ENCODE assay signal across 21 cellular contexts in genomic region chr14:61455351-61455750, GRCh38.
DNase-seq lines count a peak whose midpoint lies in the region; ATAC-seq and TF ChIP-seq lines count a peak whose summit lies in the region.
"Had no signal": no experiment of that assay in that cellular context is flagged by ENCODE, and none has a peak within 500 bp of the region (broad histone marks: within the 10 kb centered on the region; RNA-seq: fewer than 3 reads in every experiment).

No MANE protein-coding gene starts in this region.

- peaks cover 6% of the 10 kb centered on the region for H3K4me1 ChIP-seq in psoas muscle
- H3K4me1 ChIP-seq: parathyroid adenoma, right lobe of liver, uterus had no signal

- H3K36me3 ChIP-seq in KOPT-K1 (ENCODE audit: insufficient read depth, low read length) (peaks cover 84% of the 10 kb centered on the region), psoas muscle (ENCODE audit: insufficient read depth in 1 of 2, low read depth in 1 of 2) (peaks cover 0 to 21% of the 10 kb centered on the region in 2 donors)
- H3K36me3 ChIP-seq: uterus had no signal

- ATAC-seq in activated naive CD8-positive, alpha-beta T cell treated with anti-CD3 and anti-CD28 coated beads, Interleukin-2, amount 10 ng/mL, durations not matched to agents 7 days and 5 days (ENCODE audit: low read depth): no peak
- ATAC-seq in psoas muscle: no peak
- no peak for ATAC-seq in HG03457 (IDR thresholded peaks at IDR 0.05; ENCODE audit: unreplicated experiment)
- ATAC-seq in GM18498 (IDR thresholded peaks at IDR 0.05; ENCODE audit: unreplicated experiment): no peak
- ATAC-seq: PC-3 had no signal

- 79 to 85% (median 82%) methylated on average over 6 of the region's 6 CpGs for WGBS in psoas muscle, 3 donors

- no peak for TF ChIP-seq CTCF in psoas muscle (IDR thresholded peaks at IDR 0.05)

- H3K4me3 ChIP-seq in psoas muscle: no peak overlapping the region
- H3K4me3 ChIP-seq: BLaER1 treated with 17β-estradiol and CSF1 and Interleukin-3, amounts not matched to agents 10 nM and 100 nM; cardiac muscle cell; dorsolateral prefrontal cortex; right lobe of liver; uterus had no signal

- no peaks in the 10 kb centered on the region for H3K27me3 Mint-ChIP-seq in activated T-cell treated with anti-CD3 and anti-CD28 coated beads, Interleukin-2, amount 50 U/mL, for 24 hours
- H3K27me3 Mint-ChIP-seq in activated naive CD8-positive, alpha-beta T cell treated with anti-CD3 and anti-CD28 coated beads, Interleukin-2, amount 10 ng/mL, durations not matched to agents 7 days and 5 days: no peaks in the 10 kb centered on the region

- peaks cover 94% of the 10 kb centered on the region for H3K36me3 Mint-ChIP-seq in activated T-cell treated with anti-CD3 and anti-CD28 coated beads, Interleukin-2, amount 50 U/mL, for 24 hours (ENCODE audit: low read depth)
- peaks cover 78% of the 10 kb centered on the region for H3K36me3 Mint-ChIP-seq in activated naive CD8-positive, alpha-beta T cell treated with anti-CD3 and anti-CD28 coated beads, Interleukin-2, amount 10 ng/mL, durations not matched to agents 7 days and 5 days

- H3K4me1 Mint-ChIP-seq in activated T-cell treated with anti-CD3 and anti-CD28 coated beads, Interleukin-2, amount 50 U/mL, for 24 hours (ENCODE audit: low read depth): peaks cover 85% of the 10 kb centered on the region
- peaks cover 82% of the 10 kb centered on the region for H3K4me1 Mint-ChIP-seq in activated naive CD8-positive, alpha-beta T cell treated with anti-CD3 and anti-CD28 coated beads, Interleukin-2, amount 10 ng/mL, durations not matched to agents 7 days and 5 days

- no peak for DNase-seq in activated T-cell treated with anti-CD3 and anti-CD28 coated beads, Interleukin-2, amount 50 U/mL, for 24 hours
- DNase-seq in activated T-cell treated with anti-CD3 and anti-CD28 coated beads, Interleukin-2, amount 50 U/mL, for 1 hour: no peak
- no peak for DNase-seq in activated naive CD8-positive, alpha-beta T cell treated with anti-CD3 and anti-CD28 coated beads, Interleukin-2, amount 10 ng/mL, durations not matched to agents 7 days and 5 days
- no peak for DNase-seq in psoas muscle
- no peak for DNase-seq in effector CD4-positive, alpha-beta T cell
- DNase-seq: activated CD4-positive, alpha-beta T cell treated with anti-CD3 and anti-CD28 coated beads, Interleukin-2, amount 50 U/mL, for 1 hour; dorsolateral prefrontal cortex; foreskin fibroblast; midbrain; NCI-H2081 treated with DMSO at 0.1 percent for 48 hours; PC-3; Right ventricle myocardium superior; uterus had no signal

- no peaks in the 10 kb centered on the region for H3K9me3 Mint-ChIP-seq in activated T-cell treated with anti-CD3 and anti-CD28 coated beads, Interleukin-2, amount 50 U/mL, for 24 hours
- H3K9me3 Mint-ChIP-seq in activated naive CD8-positive, alpha-beta T cell treated with anti-CD3 and anti-CD28 coated beads, Interleukin-2, amount 10 ng/mL, durations not matched to agents 7 days and 5 days: no peaks in the 10 kb centered on the region

- no peak overlapping the region for H3K4me3 Mint-ChIP-seq in activated T-cell treated with anti-CD3 and anti-CD28 coated beads, Interleukin-2, amount 50 U/mL, for 24 hours
- H3K4me3 Mint-ChIP-seq in activated naive CD8-positive, alpha-beta T cell treated with anti-CD3 and anti-CD28 coated beads, Interleukin-2, amount 10 ng/mL, durations not matched to agents 7 days and 5 days: peak overlapping the region; percentile 61

- POLR2A ChIA-PET in activated naive CD8-positive, alpha-beta T cell treated with anti-CD3 and anti-CD28 coated beads, Interleukin-2, amount 10 ng/mL, durations not matched to agents 7 days and 5 days (lab: Charles Lee): interaction anchor here (0.9 to 1.6 kb wide), 4 partner anchors 52 to 132 kb away, joined by 3 to 5 read pairs (median 4); no protein-coding TSS in a partner anchor

- H3K27ac ChIP-seq in KOPT-K1 (ENCODE audit: low read depth, low read length, poor library complexity, severe bottlenecking) (peak overlapping the region; percentile 100), psoas muscle (peak overlapping the region; percentile 23)
- H3K27ac ChIP-seq: BLaER1 treated with 17β-estradiol and CSF1 and Interleukin-3, amounts not matched to agents 10 nM and 100 nM; dorsolateral prefrontal cortex; epithelial cell of prostate; parathyroid adenoma; right lobe of liver; uterus had no signal

- no peaks in the 10 kb centered on the region for H3K9me3 ChIP-seq in KOPT-K1 (ENCODE audit: insufficient read depth, low read length, poor library complexity, severe bottlenecking)
- H3K9me3 ChIP-seq in psoas muscle: no peaks in the 10 kb centered on the region
- H3K9me3 ChIP-seq: BLaER1 treated with 17β-estradiol and CSF1 and Interleukin-3, amounts not matched to agents 10 nM and 100 nM; right lobe of liver; uterus had no signal

- intact Hi-C loops in psoas muscle (cut with DNase I): loop anchor here in 1 of 2 donors (10.0 kb wide), 1 partner anchor 141 kb away; no protein-coding TSS in a partner anchor

- H3K27ac Mint-ChIP-seq in activated T-cell treated with anti-CD3 and anti-CD28 coated beads, Interleukin-2, amount 50 U/mL, for 24 hours: peak overlapping the region; percentile 68
- H3K27ac Mint-ChIP-seq in activated naive CD8-positive, alpha-beta T cell treated with anti-CD3 and anti-CD28 coated beads, Interleukin-2, amount 10 ng/mL, durations not matched to agents 7 days and 5 days: peak overlapping the region; percentile 82

- H3K27me3 ChIP-seq in psoas muscle (ENCODE audit: insufficient read depth in 3 of 3, low read length in 2 of 3): no peaks in the 10 kb centered on the region
- H3K27me3 ChIP-seq: BLaER1 treated with 17β-estradiol and CSF1 and Interleukin-3, amounts not matched to agents 10 nM and 100 nM; cardiac muscle cell; right lobe of liver; uterus had no signal
